Comparison of ENCODE assay signal across 8 cellular contexts in genomic region chr2:189674374-189675112, GRCh38. TPM values are rescaled to one million over a fixed set of nuclear protein-coding genes. Genes with fewer than 3 reads are reported as not detected.
DNase-seq lines count a peak whose midpoint lies in the region; TF ChIP-seq lines count a peak whose summit lies in the region.

Gene ANKAR, plus strand, starts transcription at chr2:189674670. Its CDS starts 1,821 bp downstream, at chr2:189676491.

- H3K4me1 Mint-ChIP-seq in immature natural killer cell = peaks cover 41 to 43% of the 10 kb centered on the region in 2 donors

- peak within 1 kb of the TSS; percentile 96 to 99 (median 97) for H3K4me3 Mint-ChIP-seq in immature natural killer cell

- H3K9ac ChIP-seq in MM.1S (ENCODE audit: low read length) = peak within 1 kb of the TSS; percentile 83
- H3K9ac ChIP-seq in mammary epithelial cell (ENCODE audit: insufficient read depth, low read length) = peak within 1 kb of the TSS; percentile 79

- H3K9me3 Mint-ChIP-seq in immature natural killer cell = peaks cover 0 to 4% (median 0%) of the 10 kb centered on the region in 6 donors

- intact Hi-C loops in mammary epithelial cell (cut with micrococcal nuclease) = loop anchor here (1.0 kb wide), 2 partner anchors 13 to 24 kb away; partner anchors contain the start of gene ASNSD1

- H3K36me3 Mint-ChIP-seq in immature natural killer cell = peaks cover 11 to 31% (median 23%) of the 10 kb centered on the region in 3 donors

- H3K4me1 ChIP-seq in MM.1S (ENCODE audit: low read length) = peaks cover 8% of the 10 kb centered on the region; the same call in 1 of the 2 replicates
- H3K4me1 ChIP-seq in mammary epithelial cell (ENCODE audit: insufficient read depth, low read length) = peaks cover 14% of the 10 kb centered on the region

- TSS peak; percentile 23 for BruUV-seq in mammary epithelial cell (replicated peaks; lab: Mats Ljungman, UMichigan)

- peaks cover 2% of the 10 kb centered on the region for H3K27me3 ChIP-seq in H7 (ENCODE audit: control insufficient read depth, insufficient read depth, low read length)
- no peaks in the 10 kb centered on the region for H3K27me3 ChIP-seq in MM.1S (replicated peaks; ENCODE audit: insufficient read depth, low read length)
- no peaks in the 10 kb centered on the region for H3K27me3 ChIP-seq in WERI-Rb-1 (ENCODE audit: insufficient read depth, low read depth, severe bottlenecking)
- H3K27me3 ChIP-seq in mammary epithelial cell (ENCODE audit: insufficient read depth, low read length) = no peaks in the 10 kb centered on the region

- no peaks in the 10 kb centered on the region for H3K9me2 ChIP-seq in MM.1S (replicated peaks; ENCODE audit: insufficient read depth, low read length)

- no peaks in the 10 kb centered on the region for H3K9me3 ChIP-seq in MM.1S (replicated peaks; ENCODE audit: insufficient read depth, low read length)
- H3K9me3 ChIP-seq in WERI-Rb-1 (ENCODE audit: severe bottlenecking) = no peaks in the 10 kb centered on the region
- H3K9me3 ChIP-seq in mammary epithelial cell (replicated peaks; ENCODE audit: insufficient read depth, low read length) = no peaks in the 10 kb centered on the region

- H3K27ac ChIP-seq in MM.1S (ENCODE audit: low read length) = peak within 1 kb of the TSS; percentile 86
- peak within 1 kb of the TSS; percentile 91 for H3K27ac ChIP-seq in WERI-Rb-1
- H3K27ac ChIP-seq in mammary epithelial cell (ENCODE audit: insufficient read depth, low read depth, low read length) = peak within 1 kb of the TSS; percentile 50

- H3F3A ChIP-seq in MM.1S (ENCODE audit: insufficient read depth, low read length) = peaks cover 22% of the 10 kb centered on the region

- WGBS in mammary epithelial cell (ENCODE audit: low coverage, missing lambda C conversion rate) = 6% methylated on average over 34 of the region's 62 CpGs

- DNase-seq in GM04504 (ENCODE audit: low read depth) (peak; percentile 87), H7 (peak; percentile 92), MM.1S (peak; percentile 93), WERI-Rb-1 (peak; percentile 92), mammary epithelial cell (peak; percentile 77), immature natural killer cell (peak; percentile 87 to 88 (median 87)), smooth muscle cell of the brain vasculature (ENCODE audit: low read depth, low spot score) (peak; percentile 73), SIG-M5 (lab: John Stamatoyannopoulos, UW) (no peak)

- peaks cover 0 to 9% (median 8%) of the 10 kb centered on the region in 3 donors for H3K27me3 Mint-ChIP-seq in immature natural killer cell (ENCODE audit: low read depth in 3 of 3)

- H3K79me2 ChIP-seq in MM.1S (ENCODE audit: low read length) = peaks cover 6% of the 10 kb centered on the region
- no peaks in the 10 kb centered on the region for H3K79me2 ChIP-seq in mammary epithelial cell (ENCODE audit: insufficient read depth, low read length)

- peak within 1 kb of the TSS; percentile 96 to 100 (median 99) for H3K27ac Mint-ChIP-seq in immature natural killer cell

- peak within 1 kb of the TSS; percentile 100 for H2AFZ ChIP-seq in MM.1S (ENCODE audit: low read length)
- peak within 1 kb of the TSS; percentile 98 for H2AFZ ChIP-seq in mammary epithelial cell (ENCODE audit: low read depth, low read length)

- TF ChIP-seq CTCF in MM.1S (IDR thresholded peaks at IDR 0.05; ENCODE audit: low read length) (peak; percentile 86), WERI-Rb-1 (IDR thresholded peaks at IDR 0.05; ENCODE audit: low read depth, low read length) (peak; percentile 97), mammary epithelial cell (conservative IDR thresholded peaks at IDR 0.05 in 1 of 2, IDR thresholded peaks at IDR 0.05 in 1 of 2; ENCODE audit: extremely low read depth in 1 of 2, insufficient read depth in 1 of 2, low read depth in 1 of 2, low read length in 2 of 2) (peak; percentile 42 to 67)

- no peaks in the 10 kb centered on the region for H4K20me1 ChIP-seq in MM.1S (ENCODE audit: insufficient read depth, low read length)
- H4K20me1 ChIP-seq in mammary epithelial cell (ENCODE audit: insufficient read depth, low read length) = no peaks in the 10 kb centered on the region

- H3K4me3 ChIP-seq in H7 (ENCODE audit: insufficient read depth, low read depth, low read length) (peak within 1 kb of the TSS; percentile 73), MM.1S (ENCODE audit: low read length) (peak within 1 kb of the TSS; percentile 78), WERI-Rb-1 (ENCODE audit: low read depth, low read length) (peak within 1 kb of the TSS; percentile 69), mammary epithelial cell (replicated peaks in 1 of 3; ENCODE audit: insufficient read depth in 1 of 3, low read depth in 2 of 3, low read length in 3 of 3) (peak within 1 kb of the TSS; percentile 45 to 72 (median 60))

- CTCF ChIA-PET in mammary epithelial cell (lab: Charles Lee; ENCODE audit: low non-redundant PET) = no interaction called here

- in situ Hi-C loops in mammary epithelial cell (cut with MboI; ENCODE audit: low sequenced_read_pairs in 2 of 2) = loop anchor here in 1 of 2 donors (25.0 kb wide), 1 partner anchor 388 kb away; the partner anchor contains the start of gene MSTN

- H3K4me2 ChIP-seq in MM.1S (ENCODE audit: low read depth, low read length) (peak within 1 kb of the TSS; percentile 99), mammary epithelial cell (ENCODE audit: insufficient read depth, low read depth, low read length) (peak within 1 kb of the TSS; percentile 83)

- dilution Hi-C loops in mammary epithelial cell (cut with HindIII; ENCODE audit: low sequenced_read_pairs) = no loop called here

- peaks cover 1% of the 10 kb centered on the region; the same call in 1 of the 2 replicates for H3K36me3 ChIP-seq in H7 (replicated peaks; ENCODE audit: control insufficient read depth, insufficient read depth, low read length)
- H3K36me3 ChIP-seq in MM.1S (replicated peaks; ENCODE audit: insufficient read depth, low read length) = no peaks in the 10 kb centered on the region
- H3K36me3 ChIP-seq in WERI-Rb-1 = peaks cover 17% of the 10 kb centered on the region
- peaks cover 7% of the 10 kb centered on the region for H3K36me3 ChIP-seq in mammary epithelial cell (ENCODE audit: insufficient read depth, low read length)

RNA-seq across cellular contexts. Expression of gene ANKAR, which starts in this region (rescaled TPM):
- 1.8 and 2.7 TPM in 2 replicates for total RNA-seq in H7 (2014; rRNA removed; shearing (Covaris generic))
- 1 to 10 TPM; 2.5 to 6.7 TPM for total RNA-seq in mammary epithelial cell
- polyA plus RNA-seq in mammary epithelial cell (0.42 TPM), immature natural killer cell (1 to 10 TPM; 5.7 to 9.2 (median 8.9) TPM)
- not detected for polyA minus RNA-seq in mammary epithelial cell
